In genomic region chr7:159030490-159031134, GRCh38 we compare ENCODE assay signal across 1 cellular context.
TF ChIP-seq lines count a peak whose summit lies in the region.

No MANE protein-coding gene starts in this region.

TF ChIP-seq in K562, 482 proteins besides CTCF, POLR2A, EP300 and RAD21 (continued from another document and continues in another):
- TF ChIP-seq MNT (conservative IDR thresholded peaks at IDR 0.05) (0 out of 4 replicates have a peak, but pooled peaks of 1 of the 2 experiments have one; percentile 19), SMARCA4 (IDR thresholded peaks at IDR 0.05) (peak; percentile 43), AFF4 (CRISPR knock-in tag; IDR thresholded peaks at IDR 0.05) (peak; percentile 46), CC2D1A (IDR thresholded peaks at IDR 0.05) (peak; percentile 50; the same call in 1 of the 2 replicates), E4F1 (CRISPR knock-in tag; IDR thresholded peaks at IDR 0.05; ENCODE audit: borderline replicate concordance) (no peak), SMARCC2 (IDR thresholded peaks at IDR 0.05; ENCODE audit: low read depth) (peak; percentile 57; the same call in 1 of the 2 replicates), KLF16 (IDR thresholded peaks at IDR 0.05) (peak; percentile 35; the same call in 1 of the 2 replicates), ATF3 (IDR thresholded peaks at IDR 0.05) (no peak), ATF3 (CRISPR knock-in tag; conservative IDR thresholded peaks at IDR 0.05) (peak; percentile 85), ZNF146 (CRISPR knock-in tag; IDR thresholded peaks at IDR 0.05; ENCODE audit: unreplicated experiment) (no peak), JUND (IDR thresholded peaks at IDR 0.05; ENCODE audit: borderline replicate concordance, low read depth, low read length) (peak; percentile 49; the same call in 1 of the 2 replicates), JUND (tag; IDR thresholded peaks at IDR 0.05; ENCODE audit: borderline replicate concordance, low read depth, low read length) (peak; percentile 16; the same call in 1 of the 3 replicates), NCOA6 (IDR thresholded peaks at IDR 0.05) (peak; percentile 77), TRIM28 (IDR thresholded peaks at IDR 0.05) (peak; percentile 55), E2F6 (IDR thresholded peaks at IDR 0.05; ENCODE audit: borderline replicate concordance in 1 of 2, extremely low read depth in 1 of 2, insufficient read depth in 1 of 2, insufficient read length in 1 of 2, low read depth in 1 of 2, low read length in 1 of 2, poor library complexity in 1 of 2, severe bottlenecking in 1 of 2) (peak; percentile 68 to 84), ZNF511 (CRISPR knock-in tag; IDR thresholded peaks at IDR 0.05) (peak; percentile 75), ZBTB11 (CRISPR knock-in tag; IDR thresholded peaks at IDR 0.05) (peak in 1 of 3 experiments; percentile 37; a peak in 1 of 6 replicates), ZNF639 (CRISPR knock-in tag; conservative IDR thresholded peaks at IDR 0.05 in 1 of 2, IDR thresholded peaks at IDR 0.05 in 1 of 2) (peak in 1 of 2 experiments; percentile 41; a peak in 1 of 4 replicates), NONO (IDR thresholded peaks at IDR 0.05; ENCODE audit: low read depth in 2 of 2, low read length in 1 of 2) (peak in 1 of 2 experiments; percentile 67; a peak in 1 of 4 replicates), EGR1 (conservative IDR thresholded peaks at IDR 0.05) (peak; percentile 98), CBFB (CRISPR knock-in tag; IDR thresholded peaks at IDR 0.05) (peak; percentile 87), DMBX1 (CRISPR knock-in tag; IDR thresholded peaks at IDR 0.05; ENCODE audit: borderline replicate concordance) (0 out of 2 replicates have a peak, but pooled peaks have one; percentile 25), SNIP1 (IDR thresholded peaks at IDR 0.05; ENCODE audit: low read depth) (peak; percentile 64; the same call in 1 of the 2 replicates), HCFC1 (IDR thresholded peaks at IDR 0.05; ENCODE audit: low read depth, low read length) (peak; percentile 50; the same call in 1 of the 2 replicates), NFXL1 (CRISPR knock-in tag; IDR thresholded peaks at IDR 0.05) (no peak), E2F3 (CRISPR knock-in tag; IDR thresholded peaks at IDR 0.05) (peak; percentile 81), SIRT6 (IDR thresholded peaks at IDR 0.05; ENCODE audit: low read depth, low read length) (no peak), ZNF124 (CRISPR knock-in tag; IDR thresholded peaks at IDR 0.05) (no peak), RREB1 (CRISPR knock-in tag; IDR thresholded peaks at IDR 0.05) (0 out of 2 replicates have a peak, but pooled peaks have one; percentile 49), ESRRA (IDR thresholded peaks at IDR 0.05; ENCODE audit: borderline replicate concordance, low read depth) (peak; percentile 89), PHF20 (IDR thresholded peaks at IDR 0.05; ENCODE audit: partially characterized antibody) (peak; percentile 75), ZFX (CRISPR knock-in tag; IDR thresholded peaks at IDR 0.05) (peak; percentile 72), ARID1B (IDR thresholded peaks at IDR 0.05) (peak; percentile 64), ERF (CRISPR knock-in tag; IDR thresholded peaks at IDR 0.05) (peak; percentile 55; the same call in 1 of the 2 replicates), NFIC (IDR thresholded peaks at IDR 0.05) (peak; percentile 66; the same call in 1 of the 2 replicates), MYC (IDR thresholded peaks at IDR 0.05; ENCODE audit: low read depth, low read length) (peak; percentile 67), MYC (CRISPR knock-in tag; IDR thresholded peaks at IDR 0.05; ENCODE audit: borderline replicate concordance, low read depth) (peak; percentile 56; the same call in 1 of the 2 replicates), MBD2 (IDR thresholded peaks at IDR 0.05; ENCODE audit: borderline replicate concordance, low read depth) (peak; percentile 10; the same call in 1 of the 2 replicates)
